Comparison of ENCODE assay signal across 5 cellular contexts in the genomic region with DNA sequence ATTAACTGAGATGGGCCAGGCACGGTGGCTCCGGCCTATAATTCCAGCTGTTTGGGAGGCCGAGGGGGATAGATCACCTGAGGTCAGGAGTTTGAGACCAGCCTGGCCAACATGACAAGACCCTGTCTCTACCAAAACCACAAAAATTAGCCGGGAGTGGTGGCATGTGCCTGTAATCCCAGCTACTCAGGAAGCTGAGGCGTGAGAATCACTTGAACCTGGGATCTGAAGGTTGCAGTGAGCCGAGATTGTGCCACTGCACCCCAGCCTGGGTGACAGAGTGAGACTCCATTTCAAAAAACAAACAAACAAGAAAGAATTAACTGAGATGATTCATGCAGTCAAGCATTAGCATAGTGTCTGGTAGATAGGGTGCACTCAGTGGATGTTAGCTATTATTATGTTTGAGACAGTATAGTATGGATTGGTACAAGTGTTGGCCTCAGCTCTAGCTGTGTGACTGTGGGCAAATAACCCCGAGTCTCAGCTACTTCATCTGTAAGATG. TPM values are rescaled to one million over a fixed set of nuclear protein-coding genes. Genes with fewer than 3 reads are reported as not detected.
"Had no signal": no experiment of that assay in that cellular context is flagged by ENCODE, and none has a peak within 500 bp of the region (broad histone marks: within the 10 kb centered on the region; RNA-seq: fewer than 3 reads in every experiment).

No MANE protein-coding gene starts in this region.

RNA-seq across cellular contexts. Expression of gene PPP1R14C, which starts 37.1 kb away (rescaled TPM):
- total RNA-seq: HepG2, IMR-90, M059J, RPMI7951, SJCRH30 had no signal
- polyA plus RNA-seq: HepG2, IMR-90 had no signal
